8 cellular contexts compared by ENCODE assay signal in the genomic region with DNA sequence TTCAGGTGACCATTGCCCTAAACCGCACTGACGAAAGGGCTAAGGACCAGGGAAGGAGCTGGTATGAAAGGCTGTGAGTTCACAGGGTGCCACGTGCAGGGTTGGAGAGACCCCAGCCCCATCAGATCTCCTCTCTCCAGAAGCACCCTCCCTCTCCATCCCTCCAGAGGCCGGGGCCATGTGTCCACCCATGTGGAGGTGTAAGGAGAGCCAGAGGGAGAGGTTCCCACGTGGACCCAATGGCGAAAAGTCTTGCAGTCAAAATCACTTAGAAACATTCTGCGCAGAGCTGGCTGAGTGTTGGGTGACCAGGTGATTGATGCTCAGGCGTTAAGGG.
DNase-seq lines count a peak whose midpoint lies in the region; ATAC-seq, FAIRE-seq and TF ChIP-seq lines count a peak whose summit lies in the region.

No MANE protein-coding gene starts in this region.

- no peaks in the 10 kb centered on the region for H3K9me1 ChIP-seq in endothelial cell of umbilical vein (replicated peaks; ENCODE audit: control insufficient read depth, extremely low read depth, insufficient read depth, low read length)

- H3K9me3 Mint-ChIP-seq in CD8-positive, alpha-beta T cell, result peaks cover 14% of the 10 kb centered on the region
- peaks cover 8% of the 10 kb centered on the region for H3K9me3 Mint-ChIP-seq in activated T-helper 17 cell treated with anti-CD3 and anti-CD28 coated beads, Interleukin-2, amount 50 U/mL, for 72 hours

- DNase-seq in CD8-positive, alpha-beta T cell, result no peak
- DNase-seq in Karpas-422 (no peak), endothelial cell of umbilical vein (ENCODE audit: low read depth, low spot score) (no peak), SJCRH30 (no peak)

- H3K9me3 ChIP-seq in CD8-positive, alpha-beta T cell (ENCODE audit: low read length), result no peaks in the 10 kb centered on the region
- H3K9me3 ChIP-seq in Karpas-422 (ENCODE audit: low read length) (no peaks in the 10 kb centered on the region), endothelial cell of umbilical vein (replicated peaks; ENCODE audit: control insufficient read depth, insufficient read depth, low read length) (no peaks in the 10 kb centered on the region), neutrophil (no peaks in the 10 kb centered on the region), SJCRH30 (replicated peaks) (no peaks in the 10 kb centered on the region)

- H3K27me3 Mint-ChIP-seq in CD8-positive, alpha-beta T cell (ENCODE audit: low read depth), result peaks cover 43% of the 10 kb centered on the region
- H3K27me3 Mint-ChIP-seq in activated T-helper 17 cell treated with anti-CD3 and anti-CD28 coated beads, Interleukin-2, amount 50 U/mL, for 72 hours, result peaks cover 26% of the 10 kb centered on the region

- ATAC-seq in CD8-positive, alpha-beta T cell, result no peak
- ATAC-seq in HG03139 (IDR thresholded peaks at IDR 0.05; ENCODE audit: unreplicated experiment), result no peak
- no peak for ATAC-seq in activated T-helper 17 cell treated with anti-CD3 and anti-CD28 coated beads, Interleukin-2, amount 50 U/mL, for 72 hours (replicated peaks)
- no peak for ATAC-seq in GM18520 (IDR thresholded peaks at IDR 0.05; ENCODE audit: unreplicated experiment)

- H3K4me3 Mint-ChIP-seq in CD8-positive, alpha-beta T cell, result no peak overlapping the region
- no peak overlapping the region for H3K4me3 Mint-ChIP-seq in activated T-helper 17 cell treated with anti-CD3 and anti-CD28 coated beads, Interleukin-2, amount 50 U/mL, for 72 hours

- H3K27ac ChIP-seq in CD8-positive, alpha-beta T cell (ENCODE audit: low read depth, low read length), result no peak overlapping the region
- H3K27ac ChIP-seq in Karpas-422 (ENCODE audit: low read length) (no peak overlapping the region), endothelial cell of umbilical vein (ENCODE audit: insufficient read depth, low read depth, low read length) (no peak overlapping the region), neutrophil (peak overlapping the region; percentile 99), SJCRH30 (no peak overlapping the region)

- no peaks in the 10 kb centered on the region for H3K79me2 ChIP-seq in Karpas-422 (ENCODE audit: low read length)
- H3K79me2 ChIP-seq in endothelial cell of umbilical vein (ENCODE audit: control insufficient read depth, insufficient read depth, low read length), result no peaks in the 10 kb centered on the region

- peaks cover 12% of the 10 kb centered on the region for H3K4me1 Mint-ChIP-seq in CD8-positive, alpha-beta T cell (ENCODE audit: low read depth)
- H3K4me1 Mint-ChIP-seq in activated T-helper 17 cell treated with anti-CD3 and anti-CD28 coated beads, Interleukin-2, amount 50 U/mL, for 72 hours, result no peaks in the 10 kb centered on the region

- H4K20me1 ChIP-seq in Karpas-422 (ENCODE audit: insufficient read depth, low read depth, low read length) (no peaks in the 10 kb centered on the region), endothelial cell of umbilical vein (replicated peaks; ENCODE audit: control insufficient read depth, extremely low read depth, insufficient read depth, low read length) (no peaks in the 10 kb centered on the region)

- POLR2A ChIA-PET in CD8-positive, alpha-beta T cell (lab: Charles Lee), result no interaction called here
- POLR2A ChIA-PET in endothelial cell of umbilical vein (lab: Charles Lee), result no interaction called here

- TSS peak; percentile 39 for BruUV-seq in endothelial cell of umbilical vein (replicated peaks; lab: Mats Ljungman, UMichigan)

- no peak for TF ChIP-seq CTCF in CD8-positive, alpha-beta T cell (IDR thresholded peaks at IDR 0.05)
- TF ChIP-seq CTCF in endothelial cell of umbilical vein (IDR thresholded peaks at IDR 0.05; ENCODE audit: extremely low read depth in 1 of 2, insufficient read depth in 1 of 2, low read depth in 1 of 2, low read length in 2 of 2) (no peak), neutrophil (IDR thresholded peaks at IDR 0.05) (no peak)

- peak overlapping the region; percentile 54 for H3K4me3 ChIP-seq in CD8-positive, alpha-beta T cell (ENCODE audit: low read depth, low read length)
- H3K4me3 ChIP-seq in Karpas-422 (ENCODE audit: low read length), result peak overlapping the region; percentile 69
- H3K4me3 ChIP-seq in endothelial cell of umbilical vein (replicated peaks in 1 of 3; ENCODE audit: insufficient read depth in 1 of 3, low read depth in 1 of 3, low read length in 3 of 3), result peak overlapping the region in 2 of 3 experiments; percentile 45 to 72
- peak overlapping the region; percentile 63 for H3K4me3 ChIP-seq in neutrophil (ENCODE audit: low read depth in 1 of 2, low read length in 1 of 2)
- H3K4me3 ChIP-seq in SJCRH30, result no peak overlapping the region

- no peak overlapping the region for H3K9ac ChIP-seq in Karpas-422 (ENCODE audit: low read length)
- peak overlapping the region; percentile 53 for H3K9ac ChIP-seq in endothelial cell of umbilical vein (replicated peaks; ENCODE audit: extremely low read depth, insufficient read depth, low read length)

- no peaks in the 10 kb centered on the region for H3K27me3 ChIP-seq in CD8-positive, alpha-beta T cell (ENCODE audit: insufficient read depth, low read length)
- H3K27me3 ChIP-seq in Karpas-422 (ENCODE audit: low read length) (peaks cover 3% of the 10 kb centered on the region), endothelial cell of umbilical vein (ENCODE audit: control insufficient read depth in 2 of 2, insufficient read depth in 2 of 2, low read length in 2 of 2) (no peaks in the 10 kb centered on the region), neutrophil (no peaks in the 10 kb centered on the region), SJCRH30 (no peaks in the 10 kb centered on the region)

- peak overlapping the region; percentile 84; the same call in 1 of the 2 replicates for H2AFZ ChIP-seq in Karpas-422 (ENCODE audit: low read length)
- H2AFZ ChIP-seq in endothelial cell of umbilical vein (ENCODE audit: low read depth, low read length), result peak overlapping the region; percentile 85

- no peaks in the 10 kb centered on the region for H3K36me3 ChIP-seq in CD8-positive, alpha-beta T cell (ENCODE audit: insufficient read depth, low read length)
- H3K36me3 ChIP-seq in Karpas-422 (ENCODE audit: insufficient read depth, low read length) (no peaks in the 10 kb centered on the region), endothelial cell of umbilical vein (ENCODE audit: control insufficient read depth in 2 of 2, extremely low read depth in 1 of 2, insufficient read depth in 2 of 2, low read length in 2 of 2) (no peaks in the 10 kb centered on the region), neutrophil (no peaks in the 10 kb centered on the region), SJCRH30 (no peaks in the 10 kb centered on the region)

- H3K36me3 Mint-ChIP-seq in CD8-positive, alpha-beta T cell, result no peaks in the 10 kb centered on the region
- no peaks in the 10 kb centered on the region for H3K36me3 Mint-ChIP-seq in activated T-helper 17 cell treated with anti-CD3 and anti-CD28 coated beads, Interleukin-2, amount 50 U/mL, for 72 hours (ENCODE audit: low read depth)

- intact Hi-C loops in CD8-positive, alpha-beta T cell (cut with DNase I, micrococcal nuclease), result no loop called here
- intact Hi-C loops in endothelial cell of umbilical vein (cut with micrococcal nuclease), result loop anchor here (1.0 kb wide), 2 partner anchors 12 to 30 kb away; no protein-coding TSS in a partner anchor

- H3K4me1 ChIP-seq in CD8-positive, alpha-beta T cell (ENCODE audit: insufficient read depth, low read length), result peaks cover 9% of the 10 kb centered on the region
- H3K4me1 ChIP-seq in Karpas-422 (ENCODE audit: low read length) (peaks cover 13% of the 10 kb centered on the region), endothelial cell of umbilical vein (ENCODE audit: control insufficient read depth, extremely low read depth, insufficient read depth, low read length) (peaks cover 15% of the 10 kb centered on the region), neutrophil (ENCODE audit: control insufficient read depth in 1 of 2, insufficient read depth in 1 of 2, low read depth in 1 of 2, low read length in 1 of 2) (peaks cover 29% of the 10 kb centered on the region in 2 experiments), SJCRH30 (peaks cover 24% of the 10 kb centered on the region)

- no peak for FAIRE-seq in endothelial cell of umbilical vein (lab: Jason Lieb, UNC)

- CTCF ChIA-PET in CD8-positive, alpha-beta T cell (lab: Charles Lee), result no interaction called here
- CTCF ChIA-PET in endothelial cell of umbilical vein (lab: Charles Lee), result interaction anchor here (1.0 kb wide), 1 partner anchor 22 kb away, joined by 4 read pairs; no protein-coding TSS in a partner anchor

- H3K9me2 ChIP-seq in Karpas-422 (replicated peaks; ENCODE audit: insufficient read depth, low read length), result no peaks in the 10 kb centered on the region

- no peak for TF ChIP-seq POLR2A in endothelial cell of umbilical vein (IDR thresholded peaks at IDR 0.05; ENCODE audit: low read depth, low read length)

- H3K4me2 ChIP-seq in Karpas-422 (ENCODE audit: low read depth, low read length, poor library complexity, severe bottlenecking), result peak overlapping the region; percentile 90
- H3K4me2 ChIP-seq in endothelial cell of umbilical vein (ENCODE audit: insufficient read depth, low read length), result peak overlapping the region; percentile 91

- H3K27ac Mint-ChIP-seq in CD8-positive, alpha-beta T cell, result no peak overlapping the region
- H3K27ac Mint-ChIP-seq in activated T-helper 17 cell treated with anti-CD3 and anti-CD28 coated beads, Interleukin-2, amount 50 U/mL, for 72 hours, result no peak overlapping the region

- dilution Hi-C loops in endothelial cell of umbilical vein (cut with MboI; ENCODE audit: extremely low pct_ligation_motif_present, low sequenced_read_pairs), result no loop called here

TF ChIP-seq in endothelial cell of umbilical vein, 7 proteins besides CTCF, POLR2A, EP300 and RAD21:
- TF ChIP-seq GATA2 (IDR thresholded peaks at IDR 0.05; ENCODE audit: insufficient read depth, insufficient read length, low read depth, low read length) (no peak), FOS (IDR thresholded peaks at IDR 0.05; ENCODE audit: borderline replicate concordance, insufficient read depth, low read length) (no peak), JUN (IDR thresholded peaks at IDR 0.05; ENCODE audit: borderline replicate concordance, insufficient read depth, insufficient read length, low read depth) (no peak), MYC (IDR thresholded peaks at IDR 0.05; ENCODE audit: low read depth, low read length) (no peak)
- TF ChIP-seq, protein P1, sequence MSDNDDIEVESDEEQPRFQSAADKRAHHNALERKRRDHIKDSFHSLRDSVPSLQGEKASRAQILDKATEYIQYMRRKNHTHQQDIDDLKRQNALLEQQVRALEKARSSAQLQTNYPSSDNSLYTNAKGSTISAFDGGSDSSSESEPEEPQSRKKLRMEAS (IDR thresholded peaks at IDR 0.05; ENCODE audit: insufficient read depth, insufficient read length), result no peak
TF ChIP-seq in endothelial cell of umbilical vein: peak in this region for 0.
